In the genomic region with DNA sequence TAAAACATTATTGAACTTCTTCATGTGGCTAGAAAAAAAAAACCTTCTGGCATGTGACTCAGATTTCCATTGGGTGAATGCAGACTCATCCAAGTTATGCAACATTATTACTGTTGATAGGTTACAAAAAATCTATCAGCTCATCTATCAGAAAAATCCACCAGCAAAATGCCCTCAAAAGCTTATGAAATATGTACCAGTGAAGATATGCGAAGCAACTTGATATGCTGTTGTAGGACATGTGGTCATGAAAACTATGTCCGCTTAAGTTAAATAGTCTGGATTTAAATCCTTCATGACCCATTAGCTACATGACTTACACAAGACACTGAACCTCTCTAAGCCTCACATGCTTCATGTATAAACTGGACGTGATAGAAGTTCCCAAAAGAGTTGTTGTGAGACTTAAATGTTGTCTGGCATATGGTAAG, we compare ENCODE assay signal across 13 cellular contexts. TPM values are rescaled to one million over a fixed set of nuclear protein-coding genes. Genes with fewer than 3 reads are reported as not detected.
DNase-seq lines count a peak whose midpoint lies in the region; ATAC-seq and TF ChIP-seq lines count a peak whose summit lies in the region.
"Had no signal": no experiment of that assay in that cellular context is flagged by ENCODE, and none has a peak within 500 bp of the region (broad histone marks: within the 10 kb centered on the region; RNA-seq: fewer than 3 reads in every experiment).

No MANE protein-coding gene starts in this region.

- H3K27ac Mint-ChIP-seq in osteocyte (ENCODE audit: unreplicated experiment): peak overlapping the region; percentile 96
- no peak overlapping the region for H3K27ac Mint-ChIP-seq in CD14-positive monocyte

- TF ChIP-seq POLR2A in heart left ventricle (IDR thresholded peaks at IDR 0.05): no peak

- no peak overlapping the region for H3K4me3 ChIP-seq in heart left ventricle
- H3K4me3 ChIP-seq: spleen had no signal

- H3K9me3 Mint-ChIP-seq in osteocyte (ENCODE audit: unreplicated experiment) (no peaks in the 10 kb centered on the region), CD14-positive monocyte (no peaks in the 10 kb centered on the region)
- H3K9me3 Mint-ChIP-seq: central memory CD8-positive, alpha-beta T cell had no signal

- H3K27me3 Mint-ChIP-seq in osteocyte (ENCODE audit: unreplicated experiment) (no peaks in the 10 kb centered on the region), CD14-positive monocyte (ENCODE audit: low read depth in 3 of 3) (peaks cover 6 to 12% (median 6%) of the 10 kb centered on the region in 3 donors)

- H3K4me1 Mint-ChIP-seq in osteocyte (ENCODE audit: unreplicated experiment): peaks cover 72% of the 10 kb centered on the region
- peaks cover 2% of the 10 kb centered on the region for H3K4me1 Mint-ChIP-seq in CD14-positive monocyte
- H3K4me1 Mint-ChIP-seq: central memory CD8-positive, alpha-beta T cell had no signal

- H3K27ac ChIP-seq in heart left ventricle: peak overlapping the region in 11 of 12 donors; percentile 12 to 74 (median 52)
- H3K27ac ChIP-seq: KMS-11 had no signal

- H3K9me3 ChIP-seq in heart left ventricle: no peaks in the 10 kb centered on the region
- H3K9me3 ChIP-seq: spleen had no signal

- H3K4me1 ChIP-seq in heart left ventricle: peaks cover 0 to 19% (median 2%) of the 10 kb centered on the region in 12 donors
- H3K4me1 ChIP-seq: spleen had no signal

- H3K4me3 Mint-ChIP-seq in osteocyte (ENCODE audit: unreplicated experiment): peak overlapping the region; percentile 36
- H3K4me3 Mint-ChIP-seq in CD14-positive monocyte: no peak overlapping the region
- H3K4me3 Mint-ChIP-seq: central memory CD8-positive, alpha-beta T cell had no signal

- intact Hi-C loops in Right ventricle myocardium inferior (cut with DNase I) (no loop called here), cardiac septum (cut with DNase I) (loop anchor here (2.0 to 5.0 kb wide), 2 partner anchors 25 to 139 kb away; a partner anchor contains a TSS), heart left ventricle (cut with DNase I) (no loop called here), CD14-positive monocyte (cut with micrococcal nuclease) (no loop called here)

- no peaks in the 10 kb centered on the region for H3K27me3 ChIP-seq in heart left ventricle

- 77 to 83% (median 81%) methylated on average over 3 of the region's 3 CpGs for WGBS in heart left ventricle, 4 donors

- H3K36me3 ChIP-seq in heart left ventricle: no peaks in the 10 kb centered on the region
- H3K36me3 ChIP-seq: spleen had no signal

- H3K36me3 Mint-ChIP-seq in osteocyte (ENCODE audit: unreplicated experiment) (no peaks in the 10 kb centered on the region), CD14-positive monocyte (no peaks in the 10 kb centered on the region)

- TF ChIP-seq CTCF in heart left ventricle (IDR thresholded peaks at IDR 0.05): no peak
- TF ChIP-seq CTCF in osteocyte (IDR thresholded peaks at IDR 0.05): no peak
- TF ChIP-seq CTCF in CD14-positive monocyte (IDR thresholded peaks at IDR 0.05): no peak

- DNase-seq in Right ventricle myocardium inferior (ENCODE audit: missing footprints): no peak
- no peak for DNase-seq in cardiac septum (ENCODE audit: low spot score)
- DNase-seq in heart left ventricle: no peak
- DNase-seq in osteocyte (ENCODE audit: extremely low spot score, unreplicated experiment): no peak
- no peak for DNase-seq in CD14-positive monocyte (ENCODE audit: low spot score)
- DNase-seq in LoVo (ENCODE audit: low spot score): no peak
- DNase-seq in NCI-H510A treated with DMSO at 0.1 percent for 48 hours (lab: John Stamatoyannopoulos, UW): no peak
- DNase-seq: midbrain; spleen; stimulated activated CD8-positive, alpha-beta memory T cell treated with anti-CD3 and anti-CD28 coated beads, Interleukin-4, amount 100 ng/mL, for 48 hours had no signal

- peak; percentile 18 for ATAC-seq in Right ventricle myocardium inferior
- peak in 1 of 4 donors; percentile 36 for ATAC-seq in heart left ventricle
- no peak for ATAC-seq in GM21737 (IDR thresholded peaks at IDR 0.05; ENCODE audit: unreplicated experiment)

RNA-seq across cellular contexts. Expression of a gene that starts 12.4 kb away (rescaled TPM):
- total RNA-seq in Right ventricle myocardium inferior (0.57 TPM), cardiac septum (0.83 TPM), heart left ventricle (1 to 10 TPM in 3 of 9 donors, under 1 TPM in 6; 0.13 to 1.4 (median 0.71) TPM), osteocyte (12.6 and 13.8 TPM in 2 replicates)
- polyA plus RNA-seq in heart left ventricle (under 1 TPM; 0.11 to 0.30 TPM), CD14-positive monocyte (not detected)

RNA-seq across cellular contexts. Expression of a gene that starts 26.3 kb away (rescaled TPM):
- 865 TPM for total RNA-seq in Right ventricle myocardium inferior
- total RNA-seq in cardiac septum: 569 TPM
- 100 to 1,000 TPM; 447 to 697 (median 546) TPM for total RNA-seq in heart left ventricle
- 100 to 1,000 TPM; 473 to 738 TPM for polyA plus RNA-seq in heart left ventricle
- total RNA-seq in osteocyte: 676 and 684 TPM in 2 replicates
- 10 to 100 TPM; 58.4 to 63.8 TPM for polyA plus RNA-seq in CD14-positive monocyte
